ENCODE assay signal across 8 cellular contexts in the genomic region with DNA sequence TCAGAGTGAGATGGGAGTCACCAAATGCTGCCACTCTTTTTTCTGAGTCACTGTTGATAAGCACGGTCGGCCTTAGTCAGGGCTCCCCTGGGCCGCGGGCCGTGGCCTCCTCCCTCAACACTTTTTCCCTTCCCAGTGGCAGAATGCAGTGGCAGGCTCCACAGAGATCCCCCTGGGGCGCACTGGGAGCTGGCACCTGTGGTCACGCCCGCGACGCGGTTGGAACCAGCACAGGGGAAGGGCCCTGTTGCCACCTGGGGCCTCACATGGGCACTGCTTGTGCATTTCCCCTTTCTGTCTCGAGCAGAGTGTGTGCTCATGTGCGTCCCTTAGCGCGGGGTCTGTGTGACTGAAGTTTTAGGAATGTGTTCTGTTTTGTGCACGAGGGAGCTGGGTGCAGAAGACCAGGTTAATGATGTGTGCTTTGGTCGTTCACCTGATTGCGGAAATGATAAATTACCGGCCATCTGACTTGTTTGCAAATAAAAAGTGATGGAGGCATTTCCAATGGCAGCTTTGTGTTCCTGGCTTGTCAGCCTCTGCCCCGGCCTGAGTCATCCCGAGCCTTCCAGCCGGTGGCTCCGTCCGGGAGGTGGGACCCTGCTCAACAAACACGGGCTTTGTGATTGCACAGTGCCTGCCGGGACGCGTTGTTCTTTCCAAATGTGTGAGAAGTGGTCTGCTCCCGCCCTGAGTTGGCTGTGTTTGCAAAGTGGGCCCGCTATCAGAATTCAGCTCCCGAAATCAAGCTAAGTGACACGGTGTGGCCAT.
DNase-seq lines count a peak whose midpoint lies in the region; ATAC-seq and TF ChIP-seq lines count a peak whose summit lies in the region.

No MANE protein-coding gene starts in this region.

- H3K18ac ChIP-seq in IMR-90 (ENCODE audit: low read depth, low read length) = no peak overlapping the region

- no peak for TF ChIP-seq POLR2A in IMR-90 (IDR thresholded peaks at IDR 0.05; ENCODE audit: low read depth, low read length)

- peak overlapping the region; percentile 88 for H2AK5ac ChIP-seq in IMR-90 (ENCODE audit: low read depth, low read length)

- H3K4me1 ChIP-seq in IMR-90 (ENCODE audit: control insufficient read depth, insufficient read depth, low read length) (peaks cover 16% of the 10 kb centered on the region), upper lobe of right lung (peaks cover 11% of the 10 kb centered on the region)

- peak overlapping the region; percentile 22; the same call in 1 of the 2 replicates for H3K4ac ChIP-seq in IMR-90 (ENCODE audit: low read depth, low read length)

- peaks cover 18% of the 10 kb centered on the region; the same call in 1 of the 2 replicates for H4K20me1 ChIP-seq in IMR-90 (ENCODE audit: insufficient read depth, low read length)

- BruUV-seq in IMR-90 (replicated peaks; lab: Mats Ljungman, UMichigan) = no TSS peak

- H2AK9ac ChIP-seq in IMR-90 (replicated peaks; ENCODE audit: low read depth, low read length, poor library complexity) = peak overlapping the region; percentile 79

- peaks cover 28 to 57% of the 10 kb centered on the region in 2 experiments for H3K79me1 ChIP-seq in IMR-90 (ENCODE audit: low read depth in 1 of 2, low read length in 2 of 2)

- TF ChIP-seq RAD21 in IMR-90 (IDR thresholded peaks at IDR 0.05; ENCODE audit: low read length) = peak; percentile 5; the same call in 1 of the 2 replicates

- H2BK5ac ChIP-seq in IMR-90 (ENCODE audit: low read depth, low read length, poor library complexity, severe bottlenecking) = peak overlapping the region; percentile 64

- peaks cover 22% of the 10 kb centered on the region for H3K9me1 ChIP-seq in IMR-90 (ENCODE audit: insufficient read depth, low read length)

- H4K5ac ChIP-seq in IMR-90 (ENCODE audit: low read depth, low read length) = no peak overlapping the region

- no peaks in the 10 kb centered on the region for H3K36me3 ChIP-seq in BJ (ENCODE audit: control insufficient read depth, insufficient read depth, low read length)
- no peaks in the 10 kb centered on the region for H3K36me3 ChIP-seq in IMR-90 (ENCODE audit: control insufficient read depth, insufficient read depth, low read length)
- H3K36me3 ChIP-seq in upper lobe of right lung = no peaks in the 10 kb centered on the region

- H3K56ac ChIP-seq in IMR-90 (ENCODE audit: extremely low read depth, insufficient read depth, low read length) = no peak overlapping the region

- H3K14ac ChIP-seq in IMR-90 (replicated peaks; ENCODE audit: low read depth, low read length) = peak overlapping the region; percentile 53

- DNase-seq in BJ (ENCODE audit: low read depth) (peak; percentile 7), IMR-90 (peak; percentile 58), anterior cingulate cortex (lab: John Stamatoyannopoulos, UW) (peak in 53 of 58 donors; percentile 18 to 96 (median 79)), left kidney (ENCODE audit: low read depth, low spot score) (peak; percentile 82), upper lobe of right lung (peak; percentile 79), DMS53 treated with DMSO at 0.1 percent for 48 hours (lab: John Stamatoyannopoulos, UW; ENCODE audit: unreplicated experiment) (no peak)

- H3K27ac ChIP-seq in IMR-90 (ENCODE audit: insufficient read depth, low read length) = 0 out of 2 replicates have a peak overlapping the region, but pooled peaks have one; percentile 39
- H3K27ac ChIP-seq in upper lobe of right lung = no peak overlapping the region

- no peak overlapping the region for H2BK15ac ChIP-seq in IMR-90 (ENCODE audit: low read depth, low read length)

- dilution Hi-C loops in IMR-90 (cut with HindIII; ENCODE audit: low sequenced_read_pairs, unreplicated experiment) = no loop called here

- H3K9me3 ChIP-seq in IMR-90 (ENCODE audit: control insufficient read depth, insufficient read depth, low read length) (no peaks in the 10 kb centered on the region), upper lobe of right lung (no peaks in the 10 kb centered on the region)

- H4K91ac ChIP-seq in IMR-90 (ENCODE audit: insufficient read depth, low read depth, low read length) = peak overlapping the region; percentile 5; the same call in 1 of the 2 replicates

- in situ Hi-C loops in IMR-90 (cut with MboI; ENCODE audit: low sequenced_read_pairs) = no loop called here

- POLR2A ChIA-PET in BJ (lab: Charles Lee) = no interaction called here
- POLR2A ChIA-PET in IMR-90 (lab: Charles Lee; ENCODE audit: unreplicated experiment) = no interaction called here

- 0 out of 2 replicates have a peak overlapping the region, but pooled peaks have one; percentile 3 for H2BK120ac ChIP-seq in IMR-90 (ENCODE audit: low read depth, low read length)

- H3K27me3 ChIP-seq in BJ (ENCODE audit: control insufficient read depth, insufficient read depth, low read length) = no peaks in the 10 kb centered on the region
- no peaks in the 10 kb centered on the region for H3K27me3 ChIP-seq in IMR-90 (ENCODE audit: control insufficient read depth, insufficient read depth, low read length)
- H3K27me3 ChIP-seq in upper lobe of right lung = no peaks in the 10 kb centered on the region

- intact Hi-C loops in IMR-90 (cut with micrococcal nuclease) (no loop called here), upper lobe of right lung (cut with DNase I) (no loop called here)

- H3K23ac ChIP-seq in IMR-90 (ENCODE audit: low read depth, low read length) = peak overlapping the region; percentile 28

- peak overlapping the region; percentile 81 for H2AFZ ChIP-seq in IMR-90 (replicated peaks; ENCODE audit: low read length, poor library complexity)

- no peak overlapping the region for H3K9ac ChIP-seq in IMR-90 (ENCODE audit: low read depth, low read length)

- ATAC-seq in IMR-90 (ENCODE audit: low read depth) = peak; percentile 90
- ATAC-seq in upper lobe of right lung = peak; percentile 81
- no peak for ATAC-seq in GM21381 (IDR thresholded peaks at IDR 0.05; ENCODE audit: unreplicated experiment)
- ATAC-seq in HG03457 (IDR thresholded peaks at IDR 0.05; ENCODE audit: unreplicated experiment) = no peak

- H3K4me3 ChIP-seq in BJ (ENCODE audit: low read depth, low read length) (no peak overlapping the region), IMR-90 (ENCODE audit: insufficient read depth, low read depth, low read length) (no peak overlapping the region), upper lobe of right lung (no peak overlapping the region)

- whole genome bisulfite sequencing in IMR-90 (ENCODE audit: extremely low coverage in 2 of 2, insufficient read length in 1 of 2), 2 experiments = 43% methylated on average over 13 of the region's 32 CpGs; no CpG with 5 or more reads in 1 of the 2 experiments

- peak overlapping the region; percentile 43 for H3K4me2 ChIP-seq in IMR-90 (ENCODE audit: low read depth, low read length)

- 0 out of 2 replicates have a peak overlapping the region, but pooled peaks have one; percentile 10 for H2BK20ac ChIP-seq in IMR-90 (ENCODE audit: low read depth, low read length)

- TF ChIP-seq CTCF in BJ (IDR thresholded peaks at IDR 0.05; ENCODE audit: insufficient read depth, low read depth, low read length) (no peak), IMR-90 (conservative IDR thresholded peaks at IDR 0.05; ENCODE audit: low read depth, low read length) (no peak), upper lobe of right lung (IDR thresholded peaks at IDR 0.05) (no peak)

- peak overlapping the region; percentile 8 to 54; a peak in 3 of 4 replicates for H4K8ac ChIP-seq in IMR-90 (ENCODE audit: low read depth in 2 of 2, low read length in 2 of 2)

- CTCF ChIA-PET in BJ (lab: Yijun Ruan, JAX) = interaction anchor here (0.9 to 1.3 kb wide), 2 partner anchors 9 to 14 kb away, joined by 3 read pairs; no protein-coding TSS in a partner anchor
- CTCF ChIA-PET in IMR-90 (lab: Yijun Ruan, JAX) = no interaction called here

TF ChIP-seq in IMR-90, 13 proteins besides CTCF, POLR2A, EP300 and RAD21:
- TF ChIP-seq, protein P1, sequence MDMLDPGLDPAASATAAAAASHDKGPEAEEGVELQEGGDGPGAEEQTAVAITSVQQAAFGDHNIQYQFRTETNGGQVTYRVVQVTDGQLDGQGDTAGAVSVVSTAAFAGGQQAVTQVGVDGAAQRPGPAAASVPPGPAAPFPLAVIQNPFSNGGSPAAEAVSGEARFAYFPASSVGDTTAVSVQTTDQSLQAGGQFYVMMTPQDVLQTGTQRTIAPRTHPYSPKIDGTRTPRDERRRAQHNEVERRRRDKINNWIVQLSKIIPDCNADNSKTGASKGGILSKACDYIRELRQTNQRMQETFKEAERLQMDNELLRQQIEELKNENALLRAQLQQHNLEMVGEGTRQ (IDR thresholded peaks at IDR 0.05; ENCODE audit: low read depth, low read length) = no peak
- TF ChIP-seq MXI1 (IDR thresholded peaks at IDR 0.05; ENCODE audit: borderline replicate concordance, low read depth, low read length) (0 out of 2 replicates have a peak, but pooled peaks have one; percentile 8), NFE2L2 (IDR thresholded peaks at IDR 0.05; ENCODE audit: low read depth, low read length) (peak; percentile 34; the same call in 1 of the 2 replicates), FOS (IDR thresholded peaks at IDR 0.05; ENCODE audit: low read depth, low read length) (peak; percentile 38; the same call in 1 of the 2 replicates)
TF ChIP-seq in IMR-90: peak in this region for 3.

Comparison
In these comparisons a context has a peak if more than half of its experiments do, and no peak if none do; other contexts are left out.
1. ATAC-seq: peak in IMR-90 (single experiment) and upper lobe of right lung (single experiment); none in GM21381 (single experiment) and HG03457 (single experiment).